In the genomic region with DNA sequence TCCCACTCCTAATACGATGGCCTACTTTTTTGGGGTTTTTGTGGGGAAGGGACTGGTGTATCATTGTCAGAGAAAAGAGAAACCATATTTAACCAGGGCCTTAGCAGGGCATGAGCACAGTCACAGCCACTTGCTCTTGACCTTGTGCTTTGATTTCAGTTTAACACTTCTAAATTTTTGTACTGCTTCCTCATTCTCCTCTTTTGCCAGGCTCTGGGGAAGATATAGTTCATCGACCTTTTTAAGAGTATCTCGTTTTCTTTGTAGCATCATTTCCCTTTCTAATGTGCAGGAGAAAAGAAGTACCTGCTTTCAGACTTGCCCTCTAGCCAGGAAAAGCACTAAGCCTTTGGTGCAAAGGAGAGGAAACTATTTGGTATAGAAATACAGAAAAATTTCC, we compare ENCODE assay signal across 1 cellular context.
TF ChIP-seq lines count a peak whose summit lies in the region.

No MANE protein-coding gene starts in this region.

TF ChIP-seq in H1, 55 proteins besides CTCF, POLR2A, EP300 and RAD21:
- TF ChIP-seq SIX5 (IDR thresholded peaks at IDR 0.05; ENCODE audit: low read depth, low read length) (no peak), NRF1 (IDR thresholded peaks at IDR 0.05; ENCODE audit: low read depth, low read length) (no peak), HDAC2 (IDR thresholded peaks at IDR 0.05; ENCODE audit: borderline replicate concordance in 1 of 2, low read depth in 2 of 2, low read length in 2 of 2) (no peak), EGR1 (IDR thresholded peaks at IDR 0.05; ENCODE audit: borderline replicate concordance, low read depth, low read length) (no peak), RXRA (IDR thresholded peaks at IDR 0.05; ENCODE audit: insufficient read depth, low read depth, low read length) (no peak), POU5F1 (IDR thresholded peaks at IDR 0.05; ENCODE audit: low read depth, low read length) (no peak), SP4 (IDR thresholded peaks at IDR 0.05; ENCODE audit: low read length) (no peak), SIN3A (conservative IDR thresholded peaks at IDR 0.05 in 1 of 2, IDR thresholded peaks at IDR 0.05 in 1 of 2; ENCODE audit: low read depth in 1 of 2, low read length in 2 of 2) (no peak), NANOG (IDR thresholded peaks at IDR 0.05; ENCODE audit: insufficient read depth, low read depth, low read length, poor library complexity, severe bottlenecking) (no peak), RFX5 (IDR thresholded peaks at IDR 0.05; ENCODE audit: borderline replicate concordance, low read depth, low read length) (no peak), RBBP5 (IDR thresholded peaks at IDR 0.05; ENCODE audit: borderline replicate concordance, low read depth, low read length) (no peak), CBX8 (IDR thresholded peaks at IDR 0.05; ENCODE audit: borderline replicate concordance, low read depth, low read length) (no peak), SP1 (IDR thresholded peaks at IDR 0.05; ENCODE audit: low read depth, low read length) (no peak), CHD2 (IDR thresholded peaks at IDR 0.05; ENCODE audit: low read length) (no peak), GTF2F1 (IDR thresholded peaks at IDR 0.05; ENCODE audit: borderline replicate concordance, low read depth, low read length) (no peak), GABPA (IDR thresholded peaks at IDR 0.05; ENCODE audit: borderline replicate concordance, insufficient read depth, low read length) (no peak), SIRT6 (IDR thresholded peaks at IDR 0.05; ENCODE audit: low read length) (no peak)
- TF ChIP-seq, protein P1, sequence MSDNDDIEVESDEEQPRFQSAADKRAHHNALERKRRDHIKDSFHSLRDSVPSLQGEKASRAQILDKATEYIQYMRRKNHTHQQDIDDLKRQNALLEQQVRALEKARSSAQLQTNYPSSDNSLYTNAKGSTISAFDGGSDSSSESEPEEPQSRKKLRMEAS (IDR thresholded peaks at IDR 0.05): no peak
- TF ChIP-seq, protein P2, sequence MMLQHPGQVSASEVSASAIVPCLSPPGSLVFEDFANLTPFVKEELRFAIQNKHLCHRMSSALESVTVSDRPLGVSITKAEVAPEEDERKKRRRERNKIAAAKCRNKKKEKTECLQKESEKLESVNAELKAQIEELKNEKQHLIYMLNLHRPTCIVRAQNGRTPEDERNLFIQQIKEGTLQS (IDR thresholded peaks at IDR 0.05; ENCODE audit: insufficient read depth, low read depth, low read length): no peak
- TF ChIP-seq, protein P3, sequence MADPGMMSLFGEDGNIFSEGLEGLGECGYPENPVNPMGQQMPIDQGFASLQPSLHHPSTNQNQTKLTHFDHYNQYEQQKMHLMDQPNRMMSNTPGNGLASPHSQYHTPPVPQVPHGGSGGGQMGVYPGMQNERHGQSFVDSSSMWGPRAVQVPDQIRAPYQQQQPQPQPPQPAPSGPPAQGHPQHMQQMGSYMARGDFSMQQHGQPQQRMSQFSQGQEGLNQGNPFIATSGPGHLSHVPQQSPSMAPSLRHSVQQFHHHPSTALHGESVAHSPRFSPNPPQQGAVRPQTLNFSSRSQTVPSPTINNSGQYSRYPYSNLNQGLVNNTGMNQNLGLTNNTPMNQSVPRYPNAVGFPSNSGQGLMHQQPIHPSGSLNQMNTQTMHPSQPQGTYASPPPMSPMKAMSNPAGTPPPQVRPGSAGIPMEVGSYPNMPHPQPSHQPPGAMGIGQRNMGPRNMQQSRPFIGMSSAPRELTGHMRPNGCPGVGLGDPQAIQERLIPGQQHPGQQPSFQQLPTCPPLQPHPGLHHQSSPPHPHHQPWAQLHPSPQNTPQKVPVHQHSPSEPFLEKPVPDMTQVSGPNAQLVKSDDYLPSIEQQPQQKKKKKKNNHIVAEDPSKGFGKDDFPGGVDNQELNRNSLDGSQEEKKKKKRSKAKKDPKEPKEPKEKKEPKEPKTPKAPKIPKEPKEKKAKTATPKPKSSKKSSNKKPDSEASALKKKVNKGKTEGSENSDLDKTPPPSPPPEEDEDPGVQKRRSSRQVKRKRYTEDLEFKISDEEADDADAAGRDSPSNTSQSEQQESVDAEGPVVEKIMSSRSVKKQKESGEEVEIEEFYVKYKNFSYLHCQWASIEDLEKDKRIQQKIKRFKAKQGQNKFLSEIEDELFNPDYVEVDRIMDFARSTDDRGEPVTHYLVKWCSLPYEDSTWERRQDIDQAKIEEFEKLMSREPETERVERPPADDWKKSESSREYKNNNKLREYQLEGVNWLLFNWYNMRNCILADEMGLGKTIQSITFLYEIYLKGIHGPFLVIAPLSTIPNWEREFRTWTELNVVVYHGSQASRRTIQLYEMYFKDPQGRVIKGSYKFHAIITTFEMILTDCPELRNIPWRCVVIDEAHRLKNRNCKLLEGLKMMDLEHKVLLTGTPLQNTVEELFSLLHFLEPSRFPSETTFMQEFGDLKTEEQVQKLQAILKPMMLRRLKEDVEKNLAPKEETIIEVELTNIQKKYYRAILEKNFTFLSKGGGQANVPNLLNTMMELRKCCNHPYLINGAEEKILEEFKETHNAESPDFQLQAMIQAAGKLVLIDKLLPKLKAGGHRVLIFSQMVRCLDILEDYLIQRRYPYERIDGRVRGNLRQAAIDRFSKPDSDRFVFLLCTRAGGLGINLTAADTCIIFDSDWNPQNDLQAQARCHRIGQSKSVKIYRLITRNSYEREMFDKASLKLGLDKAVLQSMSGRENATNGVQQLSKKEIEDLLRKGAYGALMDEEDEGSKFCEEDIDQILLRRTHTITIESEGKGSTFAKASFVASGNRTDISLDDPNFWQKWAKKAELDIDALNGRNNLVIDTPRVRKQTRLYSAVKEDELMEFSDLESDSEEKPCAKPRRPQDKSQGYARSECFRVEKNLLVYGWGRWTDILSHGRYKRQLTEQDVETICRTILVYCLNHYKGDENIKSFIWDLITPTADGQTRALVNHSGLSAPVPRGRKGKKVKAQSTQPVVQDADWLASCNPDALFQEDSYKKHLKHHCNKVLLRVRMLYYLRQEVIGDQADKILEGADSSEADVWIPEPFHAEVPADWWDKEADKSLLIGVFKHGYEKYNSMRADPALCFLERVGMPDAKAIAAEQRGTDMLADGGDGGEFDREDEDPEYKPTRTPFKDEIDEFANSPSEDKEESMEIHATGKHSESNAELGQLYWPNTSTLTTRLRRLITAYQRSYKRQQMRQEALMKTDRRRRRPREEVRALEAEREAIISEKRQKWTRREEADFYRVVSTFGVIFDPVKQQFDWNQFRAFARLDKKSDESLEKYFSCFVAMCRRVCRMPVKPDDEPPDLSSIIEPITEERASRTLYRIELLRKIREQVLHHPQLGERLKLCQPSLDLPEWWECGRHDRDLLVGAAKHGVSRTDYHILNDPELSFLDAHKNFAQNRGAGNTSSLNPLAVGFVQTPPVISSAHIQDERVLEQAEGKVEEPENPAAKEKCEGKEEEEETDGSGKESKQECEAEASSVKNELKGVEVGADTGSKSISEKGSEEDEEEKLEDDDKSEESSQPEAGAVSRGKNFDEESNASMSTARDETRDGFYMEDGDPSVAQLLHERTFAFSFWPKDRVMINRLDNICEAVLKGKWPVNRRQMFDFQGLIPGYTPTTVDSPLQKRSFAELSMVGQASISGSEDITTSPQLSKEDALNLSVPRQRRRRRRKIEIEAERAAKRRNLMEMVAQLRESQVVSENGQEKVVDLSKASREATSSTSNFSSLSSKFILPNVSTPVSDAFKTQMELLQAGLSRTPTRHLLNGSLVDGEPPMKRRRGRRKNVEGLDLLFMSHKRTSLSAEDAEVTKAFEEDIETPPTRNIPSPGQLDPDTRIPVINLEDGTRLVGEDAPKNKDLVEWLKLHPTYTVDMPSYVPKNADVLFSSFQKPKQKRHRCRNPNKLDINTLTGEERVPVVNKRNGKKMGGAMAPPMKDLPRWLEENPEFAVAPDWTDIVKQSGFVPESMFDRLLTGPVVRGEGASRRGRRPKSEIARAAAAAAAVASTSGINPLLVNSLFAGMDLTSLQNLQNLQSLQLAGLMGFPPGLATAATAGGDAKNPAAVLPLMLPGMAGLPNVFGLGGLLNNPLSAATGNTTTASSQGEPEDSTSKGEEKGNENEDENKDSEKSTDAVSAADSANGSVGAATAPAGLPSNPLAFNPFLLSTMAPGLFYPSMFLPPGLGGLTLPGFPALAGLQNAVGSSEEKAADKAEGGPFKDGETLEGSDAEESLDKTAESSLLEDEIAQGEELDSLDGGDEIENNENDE (IDR thresholded peaks at IDR 0.05; ENCODE audit: insufficient replicate concordance, low read length): no peak
TF ChIP-seq in H1: peak in this region for 0.
